ENCODE assay signal across 15 cellular contexts in genomic region chr6:143141442-143141841, GRCh38.
DNase-seq lines count a peak whose midpoint lies in the region; ATAC-seq and TF ChIP-seq lines count a peak whose summit lies in the region.
"Had no signal": no experiment of that assay in that cellular context is flagged by ENCODE, and none has a peak within 500 bp of the region (broad histone marks: within the 10 kb centered on the region; RNA-seq: fewer than 3 reads in every experiment).

No MANE protein-coding gene starts in this region.

- H3K9ac ChIP-seq in SK-N-MC (ENCODE audit: insufficient read length) = no peak overlapping the region

- H3K4me3 ChIP-seq in SK-N-MC (peak overlapping the region; percentile 45), hepatocyte (no peak overlapping the region)
- H3K4me3 ChIP-seq: A549, GM23338 had no signal

- no peaks in the 10 kb centered on the region for H3K79me2 ChIP-seq in hepatocyte

- DNase-seq in AG08395 (ENCODE audit: low spot score) (peak; percentile 71), EL (peak; percentile 62), SK-N-MC (ENCODE audit: low read depth, low spot score) (peak; percentile 52), hepatocyte (ENCODE audit: low spot score) (peak; percentile 16), GM20000 (ENCODE audit: low spot score) (no peak), SHP77 treated with DMSO at 0.1 percent for 48 hours (lab: John Stamatoyannopoulos, UW) (no peak)
- DNase-seq: C1 segment of cervical spinal cord, DMS 273 treated with DMSO at 0.1 percent for 48 hours, NCI-H1436 treated with DMSO at 0.1 percent for 48 hours, NCI-H2081, NCI-H2227 treated with DMSO at 0.1 percent for 48 hours, NCI-H526 had no signal

- ATAC-seq in GM19023 (IDR thresholded peaks at IDR 0.05; ENCODE audit: unreplicated experiment) = no peak
- ATAC-seq: A549, GM23338 had no signal

- no peaks in the 10 kb centered on the region for H3K36me3 ChIP-seq in SK-N-MC (ENCODE audit: insufficient read depth, low read length)
- no peaks in the 10 kb centered on the region for H3K36me3 ChIP-seq in hepatocyte (replicated peaks; ENCODE audit: insufficient read depth, low read depth)

- H3K27me3 ChIP-seq in hepatocyte = no peaks in the 10 kb centered on the region

- H4K20me1 ChIP-seq in hepatocyte (ENCODE audit: insufficient read depth, poor library complexity, severe bottlenecking) = no peaks in the 10 kb centered on the region

- 75% methylated on average over 2 of the region's 2 CpGs for WGBS in hepatocyte (ENCODE audit: low lambda C conversion rate, missing lambda C conversion rate)

- no peak overlapping the region for H3K4me2 ChIP-seq in hepatocyte
- H3K4me2 ChIP-seq: A549, GM23338 had no signal

- no peaks in the 10 kb centered on the region for H3K9me2 ChIP-seq in hepatocyte (replicated peaks; ENCODE audit: insufficient read depth)

- no peak for TF ChIP-seq CTCF in hepatocyte (IDR thresholded peaks at IDR 0.05; ENCODE audit: poor library complexity)
- TF ChIP-seq CTCF in GM20000 (IDR thresholded peaks at IDR 0.05; ENCODE audit: extremely low read depth, missing control alignments) = no peak

- H3K27ac ChIP-seq in SK-N-MC (no peak overlapping the region), hepatocyte (peak overlapping the region; percentile 29)
- H3K27ac ChIP-seq: A549 had no signal

- H2AFZ ChIP-seq in hepatocyte = no peak overlapping the region
- H2AFZ ChIP-seq: GM23338 had no signal

- H3K4me1 ChIP-seq in hepatocyte (ENCODE audit: insufficient read depth) = no peaks in the 10 kb centered on the region
- H3K4me1 ChIP-seq: A549 had no signal

- H3K9me3 ChIP-seq in SK-N-MC (ENCODE audit: low read depth, low read length) (no peaks in the 10 kb centered on the region), hepatocyte (ENCODE audit: low read depth) (no peaks in the 10 kb centered on the region)
- H3K9me3 ChIP-seq: A549 had no signal

Comparison
In these comparisons a context has a peak if more than half of its experiments do, and no peak if none do; other contexts are left out.
1. DNase-seq: peak in AG08395 (single experiment), EL (single experiment), SK-N-MC (single experiment) and hepatocyte (single experiment); none in GM20000 (single experiment) and SHP77 treated with DMSO at 0.1 percent for 48 hours (single experiment).